ENCODE assay signal across 16 cellular contexts in genomic region chr13:45332831-45333219, GRCh38. TPM values are rescaled to one million over a fixed set of nuclear protein-coding genes. Genes with fewer than 3 reads are reported as not detected.
DNase-seq lines count a peak whose midpoint lies in the region; ATAC-seq and TF ChIP-seq lines count a peak whose summit lies in the region.
"Had no signal": no experiment of that assay in that cellular context is flagged by ENCODE, and none has a peak within 500 bp of the region (broad histone marks: within the 10 kb centered on the region; RNA-seq: fewer than 3 reads in every experiment).

No MANE protein-coding gene starts in this region.

- TF ChIP-seq POLR2A in HCT116 (IDR thresholded peaks at IDR 0.05; ENCODE audit: borderline replicate concordance, extremely low read depth, insufficient read depth, insufficient read length) (no peak), testis (IDR thresholded peaks at IDR 0.05) (no peak)

- POLR2A ChIA-PET in HCT116 (lab: Charles Lee), result interaction anchor here (0.5 to 3.1 kb wide), 5 partner anchors 9 to 678 kb away, joined by 3 to 29 read pairs (median 5); partner anchors contain the start of gene TPT1
- POLR2A ChIA-PET in activated naive CD8-positive, alpha-beta T cell treated with anti-CD3 and anti-CD28 coated beads, Interleukin-2, amount 10 ng/mL, durations not matched to agents 7 days and 5 days (lab: Charles Lee), result interaction anchor here (1.0 kb wide), 1 partner anchor 13 kb away, joined by 3 read pairs; no protein-coding TSS in a partner anchor

- H3K9me2 ChIP-seq in HCT116 (ENCODE audit: insufficient read depth), result no peaks in the 10 kb centered on the region

- H3K4me2 ChIP-seq in HCT116 (ENCODE audit: low read length), result peak overlapping the region; percentile 44

- peaks cover 67% of the 10 kb centered on the region for H3K4me1 Mint-ChIP-seq in activated naive CD8-positive, alpha-beta T cell treated with anti-CD3 and anti-CD28 coated beads, Interleukin-2, amount 10 ng/mL, durations not matched to agents 7 days and 5 days
- H3K4me1 Mint-ChIP-seq in natural killer cell treated with Interleukin-12 subunit alpha and Interleukin-12 subunit beta and Interleukin-15 and Interleukin-18, amount 100 ng/mL, for 72 hours (ENCODE audit: low read depth in 2 of 2), result peaks cover 69 to 77% of the 10 kb centered on the region in 2 donors

- peaks cover 26% of the 10 kb centered on the region for H3K36me3 Mint-ChIP-seq in activated naive CD8-positive, alpha-beta T cell treated with anti-CD3 and anti-CD28 coated beads, Interleukin-2, amount 10 ng/mL, durations not matched to agents 7 days and 5 days
- peaks cover 41% of the 10 kb centered on the region for H3K36me3 Mint-ChIP-seq in natural killer cell treated with Interleukin-12 subunit alpha and Interleukin-12 subunit beta and Interleukin-15 and Interleukin-18, amount 100 ng/mL, for 72 hours

- TF ChIP-seq RAD21 in HCT116 (IDR thresholded peaks at IDR 0.05; ENCODE audit: low read depth), result no peak

- no peaks in the 10 kb centered on the region for H3K9me3 ChIP-seq in HCT116 (ENCODE audit: control insufficient read depth in 1 of 2, insufficient read depth in 1 of 2, low read depth in 1 of 2, low read length in 2 of 2)
- H3K9me3 ChIP-seq in testis, result no peaks in the 10 kb centered on the region
- H3K9me3 ChIP-seq: heart right ventricle, lower lobe of right lung, suprapubic skin had no signal

- H3K79me2 ChIP-seq in HCT116 (ENCODE audit: insufficient read depth, low read length), result peaks cover 19% of the 10 kb centered on the region

- H4K20me1 ChIP-seq in HCT116 (ENCODE audit: insufficient read depth), result peaks cover 29% of the 10 kb centered on the region; the same call in 1 of the 2 replicates

- no TSS peak for BruUV-seq in HCT116 (replicated peaks; lab: Mats Ljungman, UMichigan)

- H2AFZ ChIP-seq in HCT116 (ENCODE audit: low read depth, low read length, poor library complexity, severe bottlenecking), result no peak overlapping the region

- peak; percentile 29 for DNase-seq in DMS 273 (lab: John Stamatoyannopoulos, UW; ENCODE audit: unreplicated experiment)
- no peak for DNase-seq in DMS 273 treated with DMSO at 0.1 percent for 48 hours (lab: John Stamatoyannopoulos, UW)
- DNase-seq in HCT116 (ENCODE audit: low read depth, low spot score), result no peak
- no peak for DNase-seq in activated naive CD8-positive, alpha-beta T cell treated with anti-CD3 and anti-CD28 coated beads, Interleukin-2, amount 10 ng/mL, durations not matched to agents 7 days and 5 days
- no peak for DNase-seq in natural killer cell treated with Interleukin-12 subunit alpha and Interleukin-12 subunit beta and Interleukin-15 and Interleukin-18, amount 100 ng/mL, for 72 hours (ENCODE audit: low spot score)
- no peak for DNase-seq in NCI-H748 (lab: John Stamatoyannopoulos, UW; ENCODE audit: unreplicated experiment)
- DNase-seq in testis, result no peak
- DNase-seq: activated CD4-positive, alpha-beta T cell treated with anti-CD3 and anti-CD28 coated beads, Interleukin-2, amount 50 U/mL, for 48 hours; amygdala; effector CD4-positive, alpha-beta T cell; heart right ventricle; lower lobe of right lung; NCI-H1417 treated with DMSO at 0.1 percent for 48 hours had no signal

- RAD21 ChIA-PET in HCT116 (lab: Charles Lee; ENCODE audit: low non-redundant PET in 1 of 2, low total read pairs in 2 of 2, uncharacterized antibody in 2 of 2, unreplicated experiment in 2 of 2), result no interaction called here

- no peak for TF ChIP-seq CTCF in HCT116 (IDR thresholded peaks at IDR 0.05 in 2 of 3, conservative IDR thresholded peaks at IDR 0.05 in 1 of 3; ENCODE audit: borderline replicate concordance in 1 of 3, insufficient read depth in 1 of 3, low read depth in 2 of 3, low read length in 2 of 3)
- TF ChIP-seq CTCF in testis (IDR thresholded peaks at IDR 0.05), result no peak

- peak overlapping the region; percentile 78 for H3K27ac ChIP-seq in HCT116 (ENCODE audit: low read depth, low read length)
- no peak overlapping the region for H3K27ac ChIP-seq in testis
- H3K27ac ChIP-seq: lower lobe of right lung, suprapubic skin had no signal

- H3K27me3 ChIP-seq in HCT116 (ENCODE audit: insufficient read depth, low read length) (no peaks in the 10 kb centered on the region), testis (no peaks in the 10 kb centered on the region)
- H3K27me3 ChIP-seq: heart right ventricle, suprapubic skin had no signal

- peak overlapping the region; percentile 23 for H3K27ac Mint-ChIP-seq in activated naive CD8-positive, alpha-beta T cell treated with anti-CD3 and anti-CD28 coated beads, Interleukin-2, amount 10 ng/mL, durations not matched to agents 7 days and 5 days
- peak overlapping the region; percentile 75 to 83 for H3K27ac Mint-ChIP-seq in natural killer cell treated with Interleukin-12 subunit alpha and Interleukin-12 subunit beta and Interleukin-15 and Interleukin-18, amount 100 ng/mL, for 72 hours

- WGBS in testis, 2 donors, result 91 to 92% methylated on average over 3 of the region's 3 CpGs

- H3K4me3 Mint-ChIP-seq in activated naive CD8-positive, alpha-beta T cell treated with anti-CD3 and anti-CD28 coated beads, Interleukin-2, amount 10 ng/mL, durations not matched to agents 7 days and 5 days, result no peak overlapping the region
- no peak overlapping the region for H3K4me3 Mint-ChIP-seq in natural killer cell treated with Interleukin-12 subunit alpha and Interleukin-12 subunit beta and Interleukin-15 and Interleukin-18, amount 100 ng/mL, for 72 hours

- ATAC-seq in HCT116 (peak; percentile 17), HG03196 (IDR thresholded peaks at IDR 0.05; ENCODE audit: unreplicated experiment) (no peak)
- ATAC-seq in activated naive CD8-positive, alpha-beta T cell treated with anti-CD3 and anti-CD28 coated beads, Interleukin-2, amount 10 ng/mL, durations not matched to agents 7 days and 5 days (ENCODE audit: low read depth), result no peak
- no peak for ATAC-seq in natural killer cell treated with Interleukin-12 subunit alpha and Interleukin-12 subunit beta and Interleukin-15 and Interleukin-18, amount 100 ng/mL, for 72 hours

- peak overlapping the region in 1 of 2 experiments; percentile 0; a peak in 1 of 4 replicates for H3K4me3 ChIP-seq in HCT116 (replicated peaks in 1 of 2; ENCODE audit: low read depth in 1 of 2, low read length in 2 of 2)
- H3K4me3 ChIP-seq in testis, result no peak overlapping the region
- H3K4me3 ChIP-seq: heart right ventricle, lower lobe of right lung, suprapubic skin had no signal

- no peaks in the 10 kb centered on the region for H3K9me3 Mint-ChIP-seq in activated naive CD8-positive, alpha-beta T cell treated with anti-CD3 and anti-CD28 coated beads, Interleukin-2, amount 10 ng/mL, durations not matched to agents 7 days and 5 days
- H3K9me3 Mint-ChIP-seq in natural killer cell treated with Interleukin-12 subunit alpha and Interleukin-12 subunit beta and Interleukin-15 and Interleukin-18, amount 100 ng/mL, for 72 hours, result peaks cover 4% of the 10 kb centered on the region

- H3K4me1 ChIP-seq in HCT116 (ENCODE audit: control insufficient read depth in 1 of 2, insufficient read depth in 2 of 2, low read length in 2 of 2) (peaks cover 51 to 82% of the 10 kb centered on the region in 2 experiments), testis (peaks cover 7% of the 10 kb centered on the region)

- CTCF ChIA-PET in HCT116 (lab: Charles Lee), result interaction anchor here (1.8 kb wide), 1 partner anchor 283 kb away, joined by 4 read pairs; no protein-coding TSS in a partner anchor

- no peaks in the 10 kb centered on the region for H3K27me3 Mint-ChIP-seq in activated naive CD8-positive, alpha-beta T cell treated with anti-CD3 and anti-CD28 coated beads, Interleukin-2, amount 10 ng/mL, durations not matched to agents 7 days and 5 days
- no peaks in the 10 kb centered on the region for H3K27me3 Mint-ChIP-seq in natural killer cell treated with Interleukin-12 subunit alpha and Interleukin-12 subunit beta and Interleukin-15 and Interleukin-18, amount 100 ng/mL, for 72 hours
- H3K27me3 Mint-ChIP-seq: progenitor cell of endocrine pancreas had no signal

- H3K9ac ChIP-seq in HCT116 (ENCODE audit: low read length), result peak overlapping the region; percentile 38

- H3K36me3 ChIP-seq in HCT116 (ENCODE audit: control insufficient read depth in 1 of 2, insufficient read depth in 2 of 2, low read length in 2 of 2) (peaks cover 16 to 24% of the 10 kb centered on the region in 2 experiments), testis (ENCODE audit: low read depth, missing control alignments) (no peaks in the 10 kb centered on the region)

- intact Hi-C loops in HCT116 (cut with micrococcal nuclease), result no loop called here
- intact Hi-C loops in testis (cut with DNase I; ENCODE audit: low total_unique reads), result no loop called here

TF ChIP-seq in HCT116, 20 proteins besides CTCF, POLR2A, EP300 and RAD21 (continues in another document):
- no peak; the same call in none of the 2 replicates for TF ChIP-seq POLR2AphosphoS5 (IDR thresholded peaks at IDR 0.05; ENCODE audit: low read depth, low read length)
- no peak for TF ChIP-seq FOSL1 (IDR thresholded peaks at IDR 0.05; ENCODE audit: low read depth)
- TF ChIP-seq CBX3 (IDR thresholded peaks at IDR 0.05; ENCODE audit: low read depth), result no peak
- no peak for TF ChIP-seq ZNF274 (IDR thresholded peaks at IDR 0.05; ENCODE audit: low read depth, low read length)
- no peak for TF ChIP-seq CEBPB (IDR thresholded peaks at IDR 0.05; ENCODE audit: low read depth)
- no peak for TF ChIP-seq ATF3 (IDR thresholded peaks at IDR 0.05)
- TF ChIP-seq ZFX (IDR thresholded peaks at IDR 0.05), result no peak
- TF ChIP-seq EGR1 (IDR thresholded peaks at IDR 0.05; ENCODE audit: low read depth), result no peak

RNA-seq across cellular contexts. Expression of gene TPT1, which starts 8.2 kb away (rescaled TPM):
- total RNA-seq in HCT116 (2021; ENCODE audit: unreplicated experiment) (2,859 TPM), testis (1,000 to 10,000 TPM in 1 of 2 donors, 100 to 1,000 TPM in 1; 789 to 1,272 TPM)
- polyA plus RNA-seq in HCT116 (2012), result 3,620 and 4,032 TPM in 2 replicates
- 1,000 to 10,000 TPM; 5,393 to 5,681 TPM for total RNA-seq in activated naive CD8-positive, alpha-beta T cell treated with anti-CD3 and anti-CD28 coated beads, Interleukin-2, amount 10 ng/mL, durations not matched to agents 7 days and 5 days
- total RNA-seq in natural killer cell treated with Interleukin-12 subunit alpha and Interleukin-12 subunit beta and Interleukin-15 and Interleukin-18, amount 100 ng/mL, for 72 hours, result 1,000 to 10,000 TPM; 1,832 to 3,365 TPM
- 2,831 TPM for polyA plus RNA-seq in testis (ENCODE audit: insufficient read depth, low read depth, low replicate concordance)
